In the genomic region with DNA sequence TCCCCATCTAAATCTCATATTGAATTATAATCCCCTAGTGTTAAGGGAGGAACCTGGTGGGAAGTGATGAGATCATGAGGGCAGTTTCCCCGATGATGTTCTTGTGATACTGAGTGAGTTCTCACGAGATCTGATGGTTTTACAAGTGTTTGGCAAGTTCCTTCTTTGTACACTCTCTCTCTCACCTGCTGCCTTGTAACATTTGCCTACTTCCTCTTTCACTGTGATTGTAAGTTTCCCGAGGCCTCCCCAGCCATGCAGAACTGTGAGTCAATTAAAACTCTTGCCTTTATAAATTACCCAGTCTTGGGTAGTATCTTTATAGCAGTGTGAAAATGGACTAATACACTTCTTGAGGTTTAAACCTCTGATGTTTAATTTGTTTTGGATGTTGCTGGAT, we compare ENCODE assay signal across 13 cellular contexts.
DNase-seq lines count a peak whose midpoint lies in the region; ATAC-seq and TF ChIP-seq lines count a peak whose summit lies in the region.
"Had no signal": no experiment of that assay in that cellular context is flagged by ENCODE, and none has a peak within 500 bp of the region (broad histone marks: within the 10 kb centered on the region; RNA-seq: fewer than 3 reads in every experiment).

No MANE protein-coding gene starts in this region.

- no peaks in the 10 kb centered on the region for H3K4me1 ChIP-seq in left ventricle myocardium inferior
- no peaks in the 10 kb centered on the region for H3K4me1 ChIP-seq in SJCRH30
- no peaks in the 10 kb centered on the region for H3K4me1 ChIP-seq in heart right ventricle

- TF ChIP-seq CTCF in left ventricle myocardium inferior (IDR thresholded peaks at IDR 0.05; ENCODE audit: borderline replicate concordance) (no peak), heart right ventricle (IDR thresholded peaks at IDR 0.05) (no peak)

- H3K36me3 ChIP-seq in left ventricle myocardium inferior (no peaks in the 10 kb centered on the region), SJCRH30 (no peaks in the 10 kb centered on the region), heart right ventricle (no peaks in the 10 kb centered on the region)

- H3K27me3 ChIP-seq in left ventricle myocardium inferior (ENCODE audit: low read depth) = no peaks in the 10 kb centered on the region
- no peaks in the 10 kb centered on the region for H3K27me3 ChIP-seq in SJCRH30
- H3K27me3 ChIP-seq in heart right ventricle = no peaks in the 10 kb centered on the region

- H3K27ac ChIP-seq in left ventricle myocardium inferior (replicated peaks) = no peak overlapping the region
- H3K27ac ChIP-seq in SJCRH30 = no peak overlapping the region
- H3K27ac ChIP-seq in heart right ventricle = no peak overlapping the region

- peaks cover under 1% of the 10 kb centered on the region for H3K9me3 ChIP-seq in left ventricle myocardium inferior (replicated peaks)
- H3K9me3 ChIP-seq in SJCRH30 (replicated peaks) = no peaks in the 10 kb centered on the region
- peaks cover 0 to 2% (median 0%) of the 10 kb centered on the region in 11 donors for H3K9me3 ChIP-seq in heart right ventricle

- DNase-seq in NOMO-1 treated with DMSO at 0.1 percent for 48 hours (lab: John Stamatoyannopoulos, UW; ENCODE audit: unreplicated experiment) (peak; percentile 69), left ventricle myocardium inferior (no peak), SJCRH30 (no peak), heart right ventricle (no peak)
- DNase-seq: activated CD4-positive, alpha-beta T cell treated with anti-CD3 and anti-CD28 coated beads, Interleukin-2, amount 50 U/mL, for 48 hours; activated naive CD4-positive, alpha-beta T cell treated with anti-CD3 and anti-CD28 coated beads for 36 hours; cerebellar nuclear complex; NCI-H2227 treated with DMSO at 0.1 percent for 48 hours had no signal

- ATAC-seq in GM18502 (IDR thresholded peaks at IDR 0.05; ENCODE audit: poor library complexity, unreplicated experiment) = peak; percentile 92
- ATAC-seq in GM21423 (IDR thresholded peaks at IDR 0.05; ENCODE audit: unreplicated experiment) = peak; percentile 79
- ATAC-seq in HG03103 (IDR thresholded peaks at IDR 0.05; ENCODE audit: low read depth, unreplicated experiment) = peak; percentile 97
- no peak for ATAC-seq in HG02571 (IDR thresholded peaks at IDR 0.05; ENCODE audit: unreplicated experiment)
- no peak for ATAC-seq in heart right ventricle

- intact Hi-C loops in left ventricle myocardium inferior (cut with micrococcal nuclease) = no loop called here
- intact Hi-C loops in heart right ventricle (cut with DNase I) = no loop called here

- H3K4me3 ChIP-seq in left ventricle myocardium inferior (no peak overlapping the region), SJCRH30 (no peak overlapping the region), heart right ventricle (no peak overlapping the region)
- H3K4me3 ChIP-seq: smooth muscle cell had no signal

- WGBS in heart right ventricle, 2 donors = 69 to 70% methylated on average over 3 of the region's 3 CpGs

Comparison
In these comparisons a context has a peak if more than half of its experiments do, and no peak if none do; other contexts are left out.
1. ATAC-seq: peak in GM18502 (single experiment), GM21423 (single experiment) and HG03103 (single experiment); none in HG02571 (single experiment) and heart right ventricle (0 of 8).